Comparison of ENCODE assay signal across 8 cellular contexts in the genomic region with DNA sequence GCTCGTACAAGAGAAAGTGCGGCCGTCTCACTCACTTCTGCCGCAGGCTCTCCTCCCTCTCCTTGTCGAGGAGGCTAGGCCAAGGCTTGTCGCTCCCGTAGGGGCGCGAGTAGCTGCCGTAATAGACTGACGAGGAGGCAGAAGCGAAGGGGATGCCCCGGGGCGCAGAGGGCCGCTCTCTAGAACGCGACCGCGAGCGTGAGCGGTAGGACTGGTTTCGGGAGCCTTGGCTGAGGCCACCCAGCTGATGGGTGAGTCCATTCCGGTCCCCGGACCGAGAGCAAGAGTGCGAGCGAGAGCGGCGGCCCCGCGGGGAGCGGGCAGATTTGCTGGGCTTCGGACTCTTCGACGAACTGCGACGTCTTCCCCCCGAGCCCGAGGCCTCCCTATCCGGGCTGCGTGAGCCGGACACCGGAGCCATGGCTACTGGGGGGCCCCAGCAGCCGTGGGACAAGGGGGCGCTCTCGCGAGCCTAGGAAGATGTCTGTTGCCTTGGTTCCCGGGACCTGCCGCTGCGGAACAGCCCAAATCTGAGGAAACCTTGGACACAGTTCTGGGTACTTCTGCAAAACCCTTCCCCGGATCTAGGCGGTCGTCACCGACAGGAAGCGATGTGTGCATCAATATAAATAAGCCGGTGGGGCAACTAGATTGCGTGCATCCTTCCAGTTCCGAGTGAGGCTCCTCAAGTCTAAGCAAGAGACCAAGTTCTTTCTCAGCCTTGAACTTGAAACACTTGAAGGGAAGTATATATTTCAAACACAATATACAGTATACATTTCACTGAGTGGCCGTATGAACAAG. TPM values are rescaled to one million over a fixed set of nuclear protein-coding genes. Genes with fewer than 3 reads are reported as not detected.
DNase-seq lines count a peak whose midpoint lies in the region; ATAC-seq, FAIRE-seq and TF ChIP-seq lines count a peak whose summit lies in the region.

Gene NKAP (minus strand): TSS at position 567 of the 804 bp plus-strand sequence. CDS start 146 bp downstream, at position 421.

- peaks cover 2% of the 10 kb centered on the region for H3K27me3 Mint-ChIP-seq in activated T-helper 1 cell treated with anti-CD3 and anti-CD28 coated beads, Interleukin-12 subunit alpha, Interleukin-12 subunit beta, Interleukin-2, Interleukin-4 antibody, amounts not matched to agents 30 ng/mL and 10 ng/mL and 1 ng/mL, durations not matched to agents 14 hours and 24 hours and 36 hours (ENCODE audit: insufficient read depth)

- H3K27ac Mint-ChIP-seq in activated T-helper 1 cell treated with anti-CD3 and anti-CD28 coated beads, Interleukin-12 subunit alpha, Interleukin-12 subunit beta, Interleukin-2, Interleukin-4 antibody, amounts not matched to agents 30 ng/mL and 10 ng/mL and 1 ng/mL, durations not matched to agents 14 hours and 24 hours and 36 hours, result peak within 1 kb of the TSS; percentile 97

- H3K9me3 Mint-ChIP-seq in activated T-helper 1 cell treated with anti-CD3 and anti-CD28 coated beads, Interleukin-12 subunit alpha, Interleukin-12 subunit beta, Interleukin-2, Interleukin-4 antibody, amounts not matched to agents 30 ng/mL and 10 ng/mL and 1 ng/mL, durations not matched to agents 14 hours and 24 hours and 36 hours, result no peaks in the 10 kb centered on the region

- no peaks in the 10 kb centered on the region for H3F3A ChIP-seq in DOHH2 (ENCODE audit: control insufficient read depth, insufficient read depth)

- 3 to 19% methylated on average over 8 to 23 of the region's 59 CpGs for WGBS in esophagus squamous epithelium, 2 donors

- peak within 1 kb of the TSS; percentile 93 for H3K4me3 Mint-ChIP-seq in activated T-helper 1 cell treated with anti-CD3 and anti-CD28 coated beads, Interleukin-12 subunit alpha, Interleukin-12 subunit beta, Interleukin-2, Interleukin-4 antibody, amounts not matched to agents 30 ng/mL and 10 ng/mL and 1 ng/mL, durations not matched to agents 14 hours and 24 hours and 36 hours

- H3K4me2 ChIP-seq in DOHH2 (ENCODE audit: low read length), result peak within 1 kb of the TSS; percentile 80

- H3K36me3 Mint-ChIP-seq in activated T-helper 1 cell treated with anti-CD3 and anti-CD28 coated beads, Interleukin-12 subunit alpha, Interleukin-12 subunit beta, Interleukin-2, Interleukin-4 antibody, amounts not matched to agents 30 ng/mL and 10 ng/mL and 1 ng/mL, durations not matched to agents 14 hours and 24 hours and 36 hours (ENCODE audit: low read depth), result peaks cover 4% of the 10 kb centered on the region

- H3K9me3 ChIP-seq in DOHH2 (ENCODE audit: control insufficient read depth, insufficient read depth, low read length) (no peaks in the 10 kb centered on the region), KOPT-K1 (ENCODE audit: insufficient read depth, low read length, poor library complexity, severe bottlenecking) (no peaks in the 10 kb centered on the region), esophagus squamous epithelium (no peaks in the 10 kb centered on the region)

- peaks cover 24% of the 10 kb centered on the region for H3K79me2 ChIP-seq in DOHH2 (ENCODE audit: control insufficient read depth, low read length)

- H3K27me3 ChIP-seq in DOHH2 (ENCODE audit: control insufficient read depth, low read length) (no peaks in the 10 kb centered on the region), esophagus squamous epithelium (no peaks in the 10 kb centered on the region)

- FAIRE-seq in RCC 7860 (lab: Jason Lieb, UNC), result peak; percentile 74

- H3K9me2 ChIP-seq in DOHH2 (replicated peaks; ENCODE audit: control insufficient read depth, low read length), result no peaks in the 10 kb centered on the region

- no peaks in the 10 kb centered on the region for H3K36me3 ChIP-seq in DOHH2 (ENCODE audit: control insufficient read depth, low read length)
- no peaks in the 10 kb centered on the region for H3K36me3 ChIP-seq in KOPT-K1 (ENCODE audit: insufficient read depth, low read length)
- no peaks in the 10 kb centered on the region for H3K36me3 ChIP-seq in esophagus squamous epithelium

- DNase-seq in RCC 7860 (ENCODE audit: low spot score) (peak; percentile 73), esophagus squamous epithelium (lab: John Stamatoyannopoulos, UW) (peak; percentile 8), myocyte (ENCODE audit: low read depth) (peak; percentile 92)
- peak; percentile 78 for DNase-seq in activated T-helper 1 cell treated with anti-CD3 and anti-CD28 coated beads, Interleukin-12 subunit alpha, Interleukin-12 subunit beta, Interleukin-2, Interleukin-4 antibody, amounts not matched to agents 30 ng/mL and 10 ng/mL and 1 ng/mL, durations not matched to agents 14 hours and 24 hours and 36 hours (ENCODE audit: low spot score)
- DNase-seq in stimulated activated CD8-positive, alpha-beta memory T cell treated with anti-CD3 and anti-CD28 coated beads, Interleukin-7, amount 100 ng/mL, for 4 hours (ENCODE audit: low read depth in 2 of 2), result peak; percentile 64 to 73

- TF ChIP-seq CTCF in DOHH2 (IDR thresholded peaks at IDR 0.05; ENCODE audit: low read depth, low read length, poor library complexity, severe bottlenecking), result no peak
- TF ChIP-seq CTCF in esophagus squamous epithelium (IDR thresholded peaks at IDR 0.05), result peak in 1 of 6 experiments; percentile 13

- ATAC-seq in GM21825 (IDR thresholded peaks at IDR 0.05; ENCODE audit: unreplicated experiment), result peak; percentile 73

- H3K4me1 ChIP-seq in DOHH2 (ENCODE audit: control insufficient read depth, low read length) (peaks cover 14% of the 10 kb centered on the region), esophagus squamous epithelium (peaks cover 3 to 19% (median 8%) of the 10 kb centered on the region in 3 donors)

- H3K27ac ChIP-seq in DOHH2 (ENCODE audit: low read depth, low read length) (peak within 1 kb of the TSS; percentile 57), KOPT-K1 (ENCODE audit: low read depth, low read length, poor library complexity, severe bottlenecking) (peak within 1 kb of the TSS; percentile 67), esophagus squamous epithelium (peak within 1 kb of the TSS; percentile 86 to 94 (median 92))

- no peaks in the 10 kb centered on the region for H4K20me1 ChIP-seq in DOHH2 (ENCODE audit: control insufficient read depth, insufficient read depth, low read depth, low read length)

- H3K4me1 Mint-ChIP-seq in activated T-helper 1 cell treated with anti-CD3 and anti-CD28 coated beads, Interleukin-12 subunit alpha, Interleukin-12 subunit beta, Interleukin-2, Interleukin-4 antibody, amounts not matched to agents 30 ng/mL and 10 ng/mL and 1 ng/mL, durations not matched to agents 14 hours and 24 hours and 36 hours (ENCODE audit: low read depth), result peaks cover 16% of the 10 kb centered on the region

- peak within 1 kb of the TSS; percentile 91 for H3K4me3 ChIP-seq in DOHH2 (ENCODE audit: low read length)
- H3K4me3 ChIP-seq in esophagus squamous epithelium, result peak within 1 kb of the TSS; percentile 65 to 85 (median 76)

- TF ChIP-seq POLR2A in esophagus squamous epithelium (IDR thresholded peaks at IDR 0.05), result peak in 2 of 4 donors; percentile 22 to 55

- intact Hi-C loops in activated T-helper 1 cell treated with anti-CD3 and anti-CD28 coated beads, Interleukin-12 subunit alpha, Interleukin-12 subunit beta, Interleukin-2, Interleukin-4 antibody, amounts not matched to agents 30 ng/mL and 10 ng/mL and 1 ng/mL, durations not matched to agents 14 hours and 24 hours and 36 hours (cut with micrococcal nuclease), result loop anchor here (1.0 to 10.0 kb wide), 8 partner anchors 71 to 709 kb away; partner anchors contain the start of genes NKRF, PGRMC1, RPL39 and SLC25A5
- intact Hi-C loops in esophagus squamous epithelium (cut with DNase I), result no loop called here

RNA-seq across cellular contexts. Expression of gene NKAP, which starts in this region (rescaled TPM):
- total RNA-seq in activated T-helper 1 cell treated with anti-CD3 and anti-CD28 coated beads, Interleukin-12 subunit alpha, Interleukin-12 subunit beta, Interleukin-2, Interleukin-4 antibody, amounts not matched to agents 30 ng/mL and 10 ng/mL and 1 ng/mL, durations not matched to agents 14 hours and 24 hours and 36 hours, result 9.4 and 10.1 TPM in 2 replicates
- total RNA-seq in esophagus squamous epithelium (1 to 10 TPM; 2.2 to 5.0 (median 2.6) TPM), myocyte (3.8 and 4.7 TPM in 2 replicates)
- polyA plus RNA-seq in myocyte (2012), result 4.3 TPM

Comparison
In these comparisons a context has a peak if more than half of its experiments do, and no peak if none do; other contexts are left out.
1. Peak in every context shown above with its lines: DNase-seq, ATAC-seq, H3K4me3 ChIP-seq and H3K27ac ChIP-seq.
2. DNase-seq: peak in every context shown above with its lines; median percentile 92 in myocyte; 78 in activated T-helper 1 cell treated with anti-CD3 and anti-CD28 coated beads, Interleukin-12 subunit alpha, Interleukin-12 subunit beta, Interleukin-2, Interleukin-4 antibody, amounts not matched to agents 30 ng/mL and 10 ng/mL and 1 ng/mL, durations not matched to agents 14 hours and 24 hours and 36 hours; 73 in RCC 7860; 68 in stimulated activated CD8-positive, alpha-beta memory T cell treated with anti-CD3 and anti-CD28 coated beads, Interleukin-7, amount 100 ng/mL, for 4 hours; 8 in esophagus squamous epithelium.